Comparison of ENCODE assay signal across 1 cellular context in the genomic region with DNA sequence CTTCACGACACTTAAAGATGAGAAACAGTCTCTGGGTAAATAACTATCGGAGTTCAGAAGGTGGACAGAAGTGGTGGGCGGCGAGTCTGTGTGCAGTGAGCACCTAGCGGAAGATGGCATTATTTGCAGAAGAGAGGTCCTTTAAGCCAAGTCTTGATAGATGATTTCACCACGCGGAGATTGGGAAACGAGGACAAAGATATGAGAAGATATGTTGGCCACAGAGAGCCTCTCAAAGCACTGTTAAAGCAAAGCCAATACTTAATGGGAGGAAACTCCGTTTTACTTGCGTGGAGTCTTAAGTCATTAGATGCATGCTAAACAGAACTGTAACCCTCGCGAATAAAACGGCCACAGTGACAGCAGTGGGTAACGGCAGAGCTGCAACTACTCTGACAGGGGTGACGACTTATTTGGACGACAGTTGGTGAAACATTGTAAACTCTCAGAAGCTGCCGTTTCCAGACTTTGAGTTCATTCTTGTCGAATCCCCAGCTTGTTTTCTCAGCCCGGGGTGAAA.
TF ChIP-seq lines count a peak whose summit lies in the region.

No MANE protein-coding gene starts in this region.

TF ChIP-seq in HepG2, 621 proteins besides CTCF, POLR2A, EP300 and RAD21 (continued from another document and continues in another):
- TF ChIP-seq, protein P1, sequence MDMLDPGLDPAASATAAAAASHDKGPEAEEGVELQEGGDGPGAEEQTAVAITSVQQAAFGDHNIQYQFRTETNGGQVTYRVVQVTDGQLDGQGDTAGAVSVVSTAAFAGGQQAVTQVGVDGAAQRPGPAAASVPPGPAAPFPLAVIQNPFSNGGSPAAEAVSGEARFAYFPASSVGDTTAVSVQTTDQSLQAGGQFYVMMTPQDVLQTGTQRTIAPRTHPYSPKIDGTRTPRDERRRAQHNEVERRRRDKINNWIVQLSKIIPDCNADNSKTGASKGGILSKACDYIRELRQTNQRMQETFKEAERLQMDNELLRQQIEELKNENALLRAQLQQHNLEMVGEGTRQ (IDR thresholded peaks at IDR 0.05; ENCODE audit: low read depth, low read length) = no peak
- TF ChIP-seq, protein P1 (CRISPR knock-in tag; IDR thresholded peaks at IDR 0.05; ENCODE audit: borderline replicate concordance) = no peak
- TF ChIP-seq ZNF33A (CRISPR knock-in tag; IDR thresholded peaks at IDR 0.05; ENCODE audit: borderline replicate concordance) (no peak), RFX5 (IDR thresholded peaks at IDR 0.05; ENCODE audit: low read depth, low read length) (no peak), ZNF143 (CRISPR knock-in tag; IDR thresholded peaks at IDR 0.05) (no peak), CBX2 (IDR thresholded peaks at IDR 0.05; ENCODE audit: low read depth, low read length) (no peak), CBX2 (CRISPR knock-in tag; IDR thresholded peaks at IDR 0.05; ENCODE audit: low read depth) (no peak), ZFP36L2 (CRISPR knock-in tag; IDR thresholded peaks at IDR 0.05) (no peak), ZNF605 (CRISPR knock-in tag; IDR thresholded peaks at IDR 0.05) (peak; percentile 57; the same call in 1 of the 2 replicates), TMF1 (CRISPR knock-in tag; IDR thresholded peaks at IDR 0.05; ENCODE audit: low read depth) (no peak), ZFP36 (IDR thresholded peaks at IDR 0.05; ENCODE audit: borderline replicate concordance, low read depth, low read length, partially characterized antibody) (no peak), CREB1 (IDR thresholded peaks at IDR 0.05) (no peak), CREB1 (CRISPR knock-in tag; IDR thresholded peaks at IDR 0.05) (peak; percentile 85; the same call in 1 of the 2 replicates), NFE2L2 (IDR thresholded peaks at IDR 0.05; ENCODE audit: low read length) (no peak), MED8 (CRISPR knock-in tag; IDR thresholded peaks at IDR 0.05; ENCODE audit: insufficient replicate concordance) (no peak), ZNF589 (CRISPR knock-in tag; conservative IDR thresholded peaks at IDR 0.05) (no peak), KMT2B (CRISPR knock-in tag; IDR thresholded peaks at IDR 0.05) (no peak), RFXANK (CRISPR knock-in tag; IDR thresholded peaks at IDR 0.05) (no peak), XRCC5 (optimal IDR thresholded peaks at IDR 0.05; ENCODE audit: low read length) (peak; percentile 2), TBL1XR1 (IDR thresholded peaks at IDR 0.05; ENCODE audit: borderline replicate concordance, low read length, partially characterized antibody) (no peak), EHMT2 (IDR thresholded peaks at IDR 0.05; ENCODE audit: borderline replicate concordance, low read depth, low read length) (no peak), ZNF224 (CRISPR knock-in tag; IDR thresholded peaks at IDR 0.05) (peak; percentile 98), ATF1 (CRISPR knock-in tag; IDR thresholded peaks at IDR 0.05) (peak; percentile 73), HOXA7 (CRISPR knock-in tag; IDR thresholded peaks at IDR 0.05) (no peak), ZNF124 (CRISPR knock-in tag; IDR thresholded peaks at IDR 0.05) (no peak), HES4 (CRISPR knock-in tag; IDR thresholded peaks at IDR 0.05; ENCODE audit: borderline replicate concordance) (0 out of 2 replicates have a peak, but pooled peaks have one; percentile 7), ZBTB21 (CRISPR knock-in tag; IDR thresholded peaks at IDR 0.05) (no peak), PRPF4 (IDR thresholded peaks at IDR 0.05; ENCODE audit: low read depth, low read length, poor library complexity, severe bottlenecking) (no peak), GATA4 (IDR thresholded peaks at IDR 0.05; ENCODE audit: borderline replicate concordance, low read depth) (no peak), TOPORS (CRISPR knock-in tag; IDR thresholded peaks at IDR 0.05) (no peak; the same call in 1 of the 2 replicates), ZNF749 (CRISPR knock-in tag; IDR thresholded peaks at IDR 0.05; ENCODE audit: borderline replicate concordance) (no peak), ZZZ3 (CRISPR knock-in tag; IDR thresholded peaks at IDR 0.05; ENCODE audit: borderline replicate concordance) (no peak), KDM5B (CRISPR knock-in tag; IDR thresholded peaks at IDR 0.05; ENCODE audit: borderline replicate concordance) (no peak), SAP130 (CRISPR knock-in tag; IDR thresholded peaks at IDR 0.05; ENCODE audit: low read depth) (no peak), RFXAP (CRISPR knock-in tag; IDR thresholded peaks at IDR 0.05; ENCODE audit: borderline replicate concordance) (no peak)
- TF ChIP-seq, protein P2, sequence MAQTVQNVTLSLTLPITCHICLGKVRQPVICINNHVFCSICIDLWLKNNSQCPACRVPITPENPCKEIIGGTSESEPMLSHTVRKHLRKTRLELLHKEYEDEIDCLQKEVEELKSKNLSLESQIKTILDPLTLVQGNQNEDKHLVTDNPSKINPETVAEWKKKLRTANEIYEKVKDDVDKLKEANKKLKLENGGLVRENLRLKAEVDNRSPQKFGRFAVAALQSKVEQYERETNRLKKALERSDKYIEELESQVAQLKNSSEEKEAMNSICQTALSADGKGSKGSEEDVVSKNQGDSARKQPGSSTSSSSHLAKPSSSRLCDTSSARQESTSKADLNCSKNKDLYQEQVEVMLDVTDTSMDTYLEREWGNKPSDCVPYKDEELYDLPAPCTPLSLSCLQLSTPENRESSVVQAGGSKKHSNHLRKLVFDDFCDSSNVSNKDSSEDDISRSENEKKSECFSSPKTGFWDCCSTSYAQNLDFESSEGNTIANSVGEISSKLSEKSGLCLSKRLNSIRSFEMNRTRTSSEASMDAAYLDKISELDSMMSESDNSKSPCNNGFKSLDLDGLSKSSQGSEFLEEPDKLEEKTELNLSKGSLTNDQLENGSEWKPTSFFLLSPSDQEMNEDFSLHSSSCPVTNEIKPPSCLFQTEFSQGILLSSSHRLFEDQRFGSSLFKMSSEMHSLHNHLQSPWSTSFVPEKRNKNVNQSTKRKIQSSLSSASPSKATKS (CRISPR knock-in tag; IDR thresholded peaks at IDR 0.05) = no peak
- TF ChIP-seq, protein P3, sequence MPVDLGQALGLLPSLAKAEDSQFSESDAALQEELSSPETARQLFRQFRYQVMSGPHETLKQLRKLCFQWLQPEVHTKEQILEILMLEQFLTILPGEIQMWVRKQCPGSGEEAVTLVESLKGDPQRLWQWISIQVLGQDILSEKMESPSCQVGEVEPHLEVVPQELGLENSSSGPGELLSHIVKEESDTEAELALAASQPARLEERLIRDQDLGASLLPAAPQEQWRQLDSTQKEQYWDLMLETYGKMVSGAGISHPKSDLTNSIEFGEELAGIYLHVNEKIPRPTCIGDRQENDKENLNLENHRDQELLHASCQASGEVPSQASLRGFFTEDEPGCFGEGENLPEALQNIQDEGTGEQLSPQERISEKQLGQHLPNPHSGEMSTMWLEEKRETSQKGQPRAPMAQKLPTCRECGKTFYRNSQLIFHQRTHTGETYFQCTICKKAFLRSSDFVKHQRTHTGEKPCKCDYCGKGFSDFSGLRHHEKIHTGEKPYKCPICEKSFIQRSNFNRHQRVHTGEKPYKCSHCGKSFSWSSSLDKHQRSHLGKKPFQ (CRISPR knock-in tag; IDR thresholded peaks at IDR 0.05; ENCODE audit: insufficient replicate concordance) = peak; percentile 75
- TF ChIP-seq, protein P4, sequence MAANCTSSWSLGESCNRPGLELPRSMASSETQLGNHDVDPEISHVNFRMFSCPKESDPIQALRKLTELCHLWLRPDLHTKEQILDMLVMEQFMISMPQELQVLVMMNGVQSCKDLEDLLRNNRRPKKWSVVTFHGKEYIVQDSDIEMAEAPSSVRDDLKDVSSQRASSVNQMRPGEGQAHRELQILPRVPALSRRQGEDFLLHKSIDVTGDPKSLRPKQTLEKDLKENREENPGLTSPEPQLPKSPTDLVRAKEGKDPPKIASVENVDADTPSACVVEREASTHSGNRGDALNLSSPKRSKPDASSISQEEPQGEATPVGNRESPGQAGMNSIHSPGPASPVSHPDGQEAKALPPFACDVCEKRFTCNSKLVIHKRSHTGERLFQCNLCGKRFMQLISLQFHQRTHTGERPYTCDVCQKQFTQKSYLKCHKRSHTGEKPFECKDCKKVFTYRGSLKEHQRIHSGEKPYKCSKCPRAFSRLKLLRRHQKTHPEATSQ (CRISPR knock-in tag; IDR thresholded peaks at IDR 0.05; ENCODE audit: borderline replicate concordance) = no peak
- TF ChIP-seq, protein P5, sequence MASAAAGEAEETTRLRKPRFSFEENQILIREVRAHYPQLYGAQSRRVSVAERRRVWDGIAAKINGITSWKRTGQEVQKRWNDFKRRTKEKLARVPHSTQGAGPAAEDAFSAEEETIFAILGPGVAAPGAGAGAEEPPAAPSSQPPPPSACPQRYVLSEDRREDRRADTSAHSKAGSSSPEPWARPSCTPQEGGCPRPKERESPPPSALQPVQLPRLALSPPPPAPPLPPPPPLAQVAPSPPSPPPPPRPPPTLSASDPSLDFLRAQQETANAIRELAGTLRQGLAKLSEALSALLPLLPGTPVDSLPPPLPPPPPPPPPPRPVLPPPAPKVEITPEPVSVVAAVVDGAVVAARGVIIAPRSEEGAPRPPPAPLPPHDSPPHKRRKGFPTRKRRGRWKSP (CRISPR knock-in tag; IDR thresholded peaks at IDR 0.05) = peak; percentile 76; the same call in 1 of the 2 replicates
- TF ChIP-seq, protein P6, sequence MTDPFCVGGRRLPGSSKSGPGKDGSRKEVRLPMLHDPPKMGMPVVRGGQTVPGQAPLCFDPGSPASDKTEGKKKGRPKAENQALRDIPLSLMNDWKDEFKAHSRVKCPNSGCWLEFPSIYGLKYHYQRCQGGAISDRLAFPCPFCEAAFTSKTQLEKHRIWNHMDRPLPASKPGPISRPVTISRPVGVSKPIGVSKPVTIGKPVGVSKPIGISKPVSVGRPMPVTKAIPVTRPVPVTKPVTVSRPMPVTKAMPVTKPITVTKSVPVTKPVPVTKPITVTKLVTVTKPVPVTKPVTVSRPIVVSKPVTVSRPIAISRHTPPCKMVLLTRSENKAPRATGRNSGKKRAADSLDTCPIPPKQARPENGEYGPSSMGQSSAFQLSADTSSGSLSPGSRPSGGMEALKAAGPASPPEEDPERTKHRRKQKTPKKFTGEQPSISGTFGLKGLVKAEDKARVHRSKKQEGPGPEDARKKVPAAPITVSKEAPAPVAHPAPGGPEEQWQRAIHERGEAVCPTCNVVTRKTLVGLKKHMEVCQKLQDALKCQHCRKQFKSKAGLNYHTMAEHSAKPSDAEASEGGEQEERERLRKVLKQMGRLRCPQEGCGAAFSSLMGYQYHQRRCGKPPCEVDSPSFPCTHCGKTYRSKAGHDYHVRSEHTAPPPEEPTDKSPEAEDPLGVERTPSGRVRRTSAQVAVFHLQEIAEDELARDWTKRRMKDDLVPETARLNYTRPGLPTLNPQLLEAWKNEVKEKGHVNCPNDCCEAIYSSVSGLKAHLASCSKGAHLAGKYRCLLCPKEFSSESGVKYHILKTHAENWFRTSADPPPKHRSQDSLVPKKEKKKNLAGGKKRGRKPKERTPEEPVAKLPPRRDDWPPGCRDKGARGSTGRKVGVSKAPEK (CRISPR knock-in tag; IDR thresholded peaks at IDR 0.05; ENCODE audit: borderline replicate concordance) = no peak
- TF ChIP-seq, protein P7, sequence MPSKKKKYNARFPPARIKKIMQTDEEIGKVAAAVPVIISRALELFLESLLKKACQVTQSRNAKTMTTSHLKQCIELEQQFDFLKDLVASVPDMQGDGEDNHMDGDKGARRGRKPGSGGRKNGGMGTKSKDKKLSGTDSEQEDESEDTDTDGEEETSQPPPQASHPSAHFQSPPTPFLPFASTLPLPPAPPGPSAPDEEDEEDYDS (CRISPR knock-in tag; IDR thresholded peaks at IDR 0.05) = no peak
- TF ChIP-seq, protein P8, sequence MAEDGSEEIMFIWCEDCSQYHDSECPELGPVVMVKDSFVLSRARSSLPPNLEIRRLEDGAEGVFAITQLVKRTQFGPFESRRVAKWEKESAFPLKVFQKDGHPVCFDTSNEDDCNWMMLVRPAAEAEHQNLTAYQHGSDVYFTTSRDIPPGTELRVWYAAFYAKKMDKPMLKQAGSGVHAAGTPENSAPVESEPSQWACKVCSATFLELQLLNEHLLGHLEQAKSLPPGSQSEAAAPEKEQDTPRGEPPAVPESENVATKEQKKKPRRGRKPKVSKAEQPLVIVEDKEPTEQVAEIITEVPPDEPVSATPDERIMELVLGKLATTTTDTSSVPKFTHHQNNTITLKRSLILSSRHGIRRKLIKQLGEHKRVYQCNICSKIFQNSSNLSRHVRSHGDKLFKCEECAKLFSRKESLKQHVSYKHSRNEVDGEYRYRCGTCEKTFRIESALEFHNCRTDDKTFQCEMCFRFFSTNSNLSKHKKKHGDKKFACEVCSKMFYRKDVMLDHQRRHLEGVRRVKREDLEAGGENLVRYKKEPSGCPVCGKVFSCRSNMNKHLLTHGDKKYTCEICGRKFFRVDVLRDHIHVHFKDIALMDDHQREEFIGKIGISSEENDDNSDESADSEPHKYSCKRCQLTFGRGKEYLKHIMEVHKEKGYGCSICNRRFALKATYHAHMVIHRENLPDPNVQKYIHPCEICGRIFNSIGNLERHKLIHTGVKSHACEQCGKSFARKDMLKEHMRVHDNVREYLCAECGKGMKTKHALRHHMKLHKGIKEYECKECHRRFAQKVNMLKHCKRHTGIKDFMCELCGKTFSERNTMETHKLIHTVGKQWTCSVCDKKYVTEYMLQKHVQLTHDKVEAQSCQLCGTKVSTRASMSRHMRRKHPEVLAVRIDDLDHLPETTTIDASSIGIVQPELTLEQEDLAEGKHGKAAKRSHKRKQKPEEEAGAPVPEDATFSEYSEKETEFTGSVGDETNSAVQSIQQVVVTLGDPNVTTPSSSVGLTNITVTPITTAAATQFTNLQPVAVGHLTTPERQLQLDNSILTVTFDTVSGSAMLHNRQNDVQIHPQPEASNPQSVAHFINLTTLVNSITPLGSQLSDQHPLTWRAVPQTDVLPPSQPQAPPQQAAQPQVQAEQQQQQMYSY (CRISPR knock-in tag; IDR thresholded peaks at IDR 0.05) = no peak
- TF ChIP-seq, protein P9, sequence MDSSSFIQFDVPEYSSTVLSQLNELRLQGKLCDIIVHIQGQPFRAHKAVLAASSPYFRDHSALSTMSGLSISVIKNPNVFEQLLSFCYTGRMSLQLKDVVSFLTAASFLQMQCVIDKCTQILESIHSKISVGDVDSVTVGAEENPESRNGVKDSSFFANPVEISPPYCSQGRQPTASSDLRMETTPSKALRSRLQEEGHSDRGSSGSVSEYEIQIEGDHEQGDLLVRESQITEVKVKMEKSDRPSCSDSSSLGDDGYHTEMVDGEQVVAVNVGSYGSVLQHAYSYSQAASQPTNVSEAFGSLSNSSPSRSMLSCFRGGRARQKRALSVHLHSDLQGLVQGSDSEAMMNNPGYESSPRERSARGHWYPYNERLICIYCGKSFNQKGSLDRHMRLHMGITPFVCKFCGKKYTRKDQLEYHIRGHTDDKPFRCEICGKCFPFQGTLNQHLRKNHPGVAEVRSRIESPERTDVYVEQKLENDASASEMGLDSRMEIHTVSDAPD (CRISPR knock-in tag; IDR thresholded peaks at IDR 0.05) = 0 out of 2 replicates have a peak, but pooled peaks have one; percentile 4
